ENCODE assay signal across 31 cellular contexts in genomic region chr20:63379296-63379695, GRCh38. TPM values are rescaled to one million over a fixed set of nuclear protein-coding genes. Genes with fewer than 3 reads are reported as not detected.
"Had no signal": no experiment of that assay in that cellular context is flagged by ENCODE, and none has a peak within 500 bp of the region (broad histone marks: within the 10 kb centered on the region; RNA-seq: fewer than 3 reads in every experiment).

No MANE protein-coding gene starts in this region.

- H3K27me3 ChIP-seq: right lobe of liver, testis, thyroid gland, vagina had no signal

- H3K4me1 Mint-ChIP-seq: immature natural killer cell had no signal

- H3K4me3 Mint-ChIP-seq: immature natural killer cell; naive thymus-derived CD8-positive, alpha-beta T cell; stimulated activated naive B cell treated with anti-CD40 and anti-IgM and Interleukin-4, amounts not matched to agents 10 μg/mL and 1 μg/mL and 100 μg/mL, for 72 hours had no signal

- H3K36me3 Mint-ChIP-seq: immature natural killer cell; naive thymus-derived CD8-positive, alpha-beta T cell; stimulated activated naive B cell treated with anti-CD40 and anti-IgM and Interleukin-4, amounts not matched to agents 10 μg/mL and 1 μg/mL and 100 μg/mL, for 72 hours had no signal

- ATAC-seq: left colon; left lung; lower lobe of right lung; naive thymus-derived CD8-positive, alpha-beta T cell; psoas muscle; right lobe of liver; stimulated activated naive B cell treated with anti-CD40 and anti-IgM and Interleukin-4, amounts not matched to agents 10 μg/mL and 1 μg/mL and 100 μg/mL, for 72 hours; stimulated activated naive CD8-positive, alpha-beta T cell treated with anti-CD3 and anti-CD28 coated beads, Interleukin-15, Interleukin-2, amounts not matched to agents 100 U/mL and 50 U/mL, for 24 hours had no signal

- H3K9me3 Mint-ChIP-seq: immature natural killer cell; naive thymus-derived CD8-positive, alpha-beta T cell; nephron had no signal

- FAIRE-seq: islet of Langerhans, kidney had no signal

- H3K36me3 ChIP-seq: left lung, lower lobe of right lung, right lobe of liver, stomach, thyroid gland, transverse colon, upper lobe of left lung, vagina had no signal

- H2AFZ ChIP-seq: parathyroid adenoma had no signal

- H3K4me3 ChIP-seq: left lung, lower lobe of right lung, psoas muscle, right lobe of liver, stomach, testis, thyroid gland, transverse colon, upper lobe of left lung, vagina had no signal

- H3K9ac ChIP-seq: parathyroid adenoma had no signal

- DNase-seq: hypothalamus; immature natural killer cell; kidney; left colon; lower lobe of right lung; mammary epithelial cell; mesenchymal stem cell; naive thymus-derived CD8-positive, alpha-beta T cell; nucleus accumbens; psoas muscle; right lobe of liver; stimulated activated CD4-positive, alpha-beta T cell treated with anti-CD3 and anti-CD28 coated beads, Interleukin-12 subunit alpha, Interleukin-12 subunit beta, amount 100 ng/mL, for 4 hours; stimulated activated CD4-positive, alpha-beta T cell treated with anti-CD3 and anti-CD28 coated beads, Interleukin-15, amount 100 ng/mL, for 24 hours; stimulated activated CD4-positive, alpha-beta T cell treated with anti-CD3 and anti-CD28 coated beads, Interleukin-2, amount 100 ng/mL, for 24 hours; stimulated activated CD4-positive, alpha-beta T cell treated with anti-CD3 and anti-CD28 coated beads, Interleukin-4, amount 100 ng/mL, for 1 hour; stimulated activated naive B cell treated with anti-CD40 and anti-IgM and Interleukin-4, amounts not matched to agents 10 μg/mL and 1 μg/mL and 100 μg/mL, for 72 hours; stimulated activated naive CD8-positive, alpha-beta T cell treated with anti-CD3 and anti-CD28 coated beads, Interleukin-15, Interleukin-2, amounts not matched to agents 100 U/mL and 50 U/mL, for 24 hours; stomach; thyroid gland; transverse colon had no signal

- H3K27ac ChIP-seq: left lung, lower lobe of right lung, parathyroid adenoma, psoas muscle, right lobe of liver, stomach, testis, thyroid gland, transverse colon, upper lobe of left lung, vagina had no signal

- H3K9me3 ChIP-seq: left lung, lower lobe of right lung, psoas muscle, right lobe of liver, stomach, testis, thyroid gland, transverse colon, upper lobe of left lung, vagina had no signal

- H3K4me1 ChIP-seq: left lung, lower lobe of right lung, psoas muscle, right lobe of liver, thyroid gland, transverse colon, upper lobe of left lung, vagina had no signal

- H3K27ac Mint-ChIP-seq: immature natural killer cell; naive thymus-derived CD8-positive, alpha-beta T cell; stimulated activated naive B cell treated with anti-CD40 and anti-IgM and Interleukin-4, amounts not matched to agents 10 μg/mL and 1 μg/mL and 100 μg/mL, for 72 hours had no signal

RNA-seq across cellular contexts. Expression of gene CHRNA4, which starts 18.1 kb away (rescaled TPM):
- total RNA-seq: left colon; left lung; lower lobe of right lung; mammary epithelial cell; mucosa of gallbladder; naive thymus-derived CD8-positive, alpha-beta T cell; osteocyte; posterior vena cava had no signal
- polyA plus RNA-seq: immature natural killer cell; mammary epithelial cell; naive thymus-derived CD8-positive, alpha-beta T cell; urinary bladder had no signal
